In the genomic region with DNA sequence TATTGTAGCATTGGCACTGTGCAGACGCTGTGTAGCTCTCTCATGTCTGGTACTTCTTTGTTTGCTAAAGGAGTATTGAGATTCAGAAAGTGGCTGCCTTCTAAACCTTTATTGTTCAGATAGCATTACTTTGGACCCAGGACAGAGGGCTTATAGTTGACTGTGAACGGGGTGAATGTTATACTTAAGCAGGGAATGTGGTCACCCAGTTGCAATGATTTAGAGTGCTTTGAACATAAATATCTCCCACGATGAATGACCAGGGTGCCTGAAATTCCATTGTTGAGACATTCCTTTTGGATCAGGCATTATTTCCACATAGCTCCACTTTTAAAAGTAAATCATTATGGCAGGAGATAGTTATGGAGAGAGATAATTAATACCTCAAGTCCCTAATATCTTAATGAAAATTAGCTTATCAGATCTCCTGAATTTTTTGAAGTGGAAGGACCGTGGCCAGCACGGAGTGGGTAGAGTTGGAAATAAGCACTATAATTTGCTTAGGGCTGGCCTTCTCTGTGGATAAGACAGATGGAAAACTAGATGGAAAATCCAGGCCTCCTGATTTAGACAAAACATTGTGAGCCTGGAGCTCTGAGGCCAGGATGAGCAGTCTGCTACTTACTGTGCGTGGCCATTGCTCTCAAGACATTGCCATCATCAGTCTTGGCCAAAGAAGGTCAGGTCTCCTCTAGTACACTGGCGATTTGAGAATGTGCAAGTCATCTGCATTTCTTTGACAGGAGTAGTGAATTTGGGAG, we compare ENCODE assay signal across 11 cellular contexts.
DNase-seq lines count a peak whose midpoint lies in the region; ATAC-seq lines count a peak whose summit lies in the region.
"Had no signal": no experiment of that assay in that cellular context is flagged by ENCODE, and none has a peak within 500 bp of the region (broad histone marks: within the 10 kb centered on the region; RNA-seq: fewer than 3 reads in every experiment).

No MANE protein-coding gene starts in this region.

- H3K4me1 Mint-ChIP-seq in activated naive CD4-positive, alpha-beta T cell treated with anti-CD3 and anti-CD28 coated beads, Interleukin-2, amount 10 ng/mL, durations not matched to agents 7 days and 5 days = peaks cover 60% of the 10 kb centered on the region

- ATAC-seq in activated naive CD4-positive, alpha-beta T cell treated with anti-CD3 and anti-CD28 coated beads, Interleukin-2, amount 50 U/mL, for 72 hours = no peak
- ATAC-seq in HG02678 (IDR thresholded peaks at IDR 0.05; ENCODE audit: unreplicated experiment) = no peak

- peak overlapping the region; percentile 0 for H3K27ac ChIP-seq in thymus (ENCODE audit: low read depth)

- peaks cover 59% of the 10 kb centered on the region for H3K4me1 ChIP-seq in thymus (ENCODE audit: control insufficient read depth, insufficient read depth, low read length)

- WGBS in thymus = 96% methylated on average over 7 of the region's 7 CpGs

- H3K36me3 ChIP-seq in thymus (ENCODE audit: control insufficient read depth, insufficient read depth) = peaks cover 8% of the 10 kb centered on the region
- H3K36me3 ChIP-seq: left ventricle myocardium inferior had no signal

- H3K27ac Mint-ChIP-seq in activated naive CD4-positive, alpha-beta T cell treated with anti-CD3 and anti-CD28 coated beads, Interleukin-2, amount 50 U/mL, for 72 hours = peak overlapping the region; percentile 36 to 42
- no peak overlapping the region for H3K27ac Mint-ChIP-seq in activated naive CD4-positive, alpha-beta T cell treated with anti-CD3 and anti-CD28 coated beads, Interleukin-2, amount 10 ng/mL, durations not matched to agents 7 days and 5 days

- no peaks in the 10 kb centered on the region for H3K27me3 Mint-ChIP-seq in activated naive CD4-positive, alpha-beta T cell treated with anti-CD3 and anti-CD28 coated beads, Interleukin-2, amount 10 ng/mL, durations not matched to agents 7 days and 5 days

- H3K4me3 ChIP-seq in thymus (ENCODE audit: low read length) = no peak overlapping the region
- H3K4me3 ChIP-seq: left ventricle myocardium inferior had no signal

- no peaks in the 10 kb centered on the region for H3K9me3 ChIP-seq in thymus (ENCODE audit: control insufficient read depth)
- H3K9me3 ChIP-seq: left ventricle myocardium inferior had no signal

- CTCF ChIA-PET in activated naive CD4-positive, alpha-beta T cell treated with anti-CD3 and anti-CD28 coated beads, Interleukin-2, amount 10 ng/mL, durations not matched to agents 7 days and 5 days (lab: Charles Lee) = interaction anchor here (1.2 to 1.7 kb wide), 2 partner anchors 17 to 217 kb away, joined by 3 read pairs; no protein-coding TSS in a partner anchor

- no peak overlapping the region for H3K4me3 Mint-ChIP-seq in activated naive CD4-positive, alpha-beta T cell treated with anti-CD3 and anti-CD28 coated beads, Interleukin-2, amount 10 ng/mL, durations not matched to agents 7 days and 5 days

- no peaks in the 10 kb centered on the region for H3K9me3 Mint-ChIP-seq in activated naive CD4-positive, alpha-beta T cell treated with anti-CD3 and anti-CD28 coated beads, Interleukin-2, amount 50 U/mL, for 72 hours
- H3K9me3 Mint-ChIP-seq in activated naive CD4-positive, alpha-beta T cell treated with anti-CD3 and anti-CD28 coated beads, Interleukin-2, amount 10 ng/mL, durations not matched to agents 7 days and 5 days = no peaks in the 10 kb centered on the region

- no peak for DNase-seq in activated naive CD4-positive, alpha-beta T cell treated with anti-CD3 and anti-CD28 coated beads, Interleukin-2, amount 50 U/mL, for 72 hours (ENCODE audit: low spot score in 2 of 2)
- no peak for DNase-seq in activated naive CD4-positive, alpha-beta T cell treated with anti-CD3 and anti-CD28 coated beads, Interleukin-2, amount 10 ng/mL, durations not matched to agents 7 days and 5 days
- peak; percentile 94 for DNase-seq in amniotic epithelial cell (ENCODE audit: low read depth)
- DNase-seq in left kidney (ENCODE audit: low read depth, low spot score) = peak; percentile 45
- DNase-seq in NCI-H2196 treated with DMSO at 0.1 percent for 48 hours (lab: John Stamatoyannopoulos, UW; ENCODE audit: unreplicated experiment) = no peak
- DNase-seq in activated CD4-positive, alpha-beta T cell treated with anti-CD3 and anti-CD28 coated beads, Interleukin-2, amount 50 U/mL, for 48 hours = no peak
- DNase-seq: C1 segment of cervical spinal cord, cerebellar nuclear complex, left ventricle myocardium inferior had no signal

- no peaks in the 10 kb centered on the region for H3K27me3 ChIP-seq in thymus (ENCODE audit: control insufficient read depth, insufficient read depth)

- peaks cover 16 to 62% of the 10 kb centered on the region in 2 donors for H3K36me3 Mint-ChIP-seq in activated naive CD4-positive, alpha-beta T cell treated with anti-CD3 and anti-CD28 coated beads, Interleukin-2, amount 50 U/mL, for 72 hours
- peaks cover 50% of the 10 kb centered on the region for H3K36me3 Mint-ChIP-seq in activated naive CD4-positive, alpha-beta T cell treated with anti-CD3 and anti-CD28 coated beads, Interleukin-2, amount 10 ng/mL, durations not matched to agents 7 days and 5 days

Comparison
In these comparisons a context has a peak if more than half of its experiments do, and no peak if none do; other contexts are left out.
1. DNase-seq: peak in amniotic epithelial cell (single experiment) and left kidney (single experiment); none in activated naive CD4-positive, alpha-beta T cell treated with anti-CD3 and anti-CD28 coated beads, Interleukin-2, amount 50 U/mL, for 72 hours (0 of 2), activated naive CD4-positive, alpha-beta T cell treated with anti-CD3 and anti-CD28 coated beads, Interleukin-2, amount 10 ng/mL, durations not matched to agents 7 days and 5 days (single experiment), NCI-H2196 treated with DMSO at 0.1 percent for 48 hours (single experiment) and activated CD4-positive, alpha-beta T cell treated with anti-CD3 and anti-CD28 coated beads, Interleukin-2, amount 50 U/mL, for 48 hours (0 of 2).